In the genomic region with DNA sequence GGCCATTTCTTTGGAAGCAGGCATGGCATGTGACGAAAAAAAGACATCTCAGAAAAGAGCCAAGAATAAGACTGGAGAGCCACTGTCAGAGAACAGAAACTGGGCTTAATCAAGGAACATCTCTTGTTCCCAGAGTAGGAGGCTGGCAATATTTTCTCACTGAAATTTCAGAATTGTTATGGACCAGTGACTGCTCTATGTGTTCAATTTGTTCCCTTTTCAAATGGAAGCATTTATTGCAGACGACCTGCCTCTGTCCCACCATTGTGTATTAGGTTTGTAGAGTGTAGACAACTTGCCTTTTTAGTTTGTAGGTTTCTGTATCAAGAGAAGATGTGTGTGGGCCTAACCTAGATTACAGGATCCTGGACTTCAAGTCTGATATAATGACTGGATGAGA, we compare ENCODE assay signal across 8 cellular contexts.
"Had no signal": no experiment of that assay in that cellular context is flagged by ENCODE, and none has a peak within 500 bp of the region (broad histone marks: within the 10 kb centered on the region; RNA-seq: fewer than 3 reads in every experiment).

No MANE protein-coding gene starts in this region.

- H3K9ac ChIP-seq: KMS-11 had no signal

- FAIRE-seq: HepG2, HTR-8/SVneo had no signal

- H3K4me2 ChIP-seq: KMS-11 had no signal

- ATAC-seq: HepG2 had no signal

- DNase-seq: IMR-90, KBM-7, KG1 had no signal

- H3K27ac ChIP-seq: HL-60, KMS-11 had no signal

- H3K4me1 Mint-ChIP-seq: IgD-negative memory B cell had no signal

- H3K36me3 Mint-ChIP-seq: IgD-negative memory B cell had no signal

- H3K4me3 Mint-ChIP-seq: IgD-negative memory B cell had no signal

- H3K27ac Mint-ChIP-seq: IgD-negative memory B cell had no signal
